Comparison of ENCODE assay signal across 10 cellular contexts in genomic region chr20:35661908-35662307, GRCh38. TPM values are rescaled to one million over a fixed set of nuclear protein-coding genes. Genes with fewer than 3 reads are reported as not detected.
A peak's percentile ranks its signal among the peaks of the same experiment; 100 is the strongest.
DNase-seq lines count a peak whose midpoint lies in the region; ATAC-seq and TF ChIP-seq lines count a peak whose summit lies in the region.
"Had no signal": no experiment of that assay in that cellular context is flagged by ENCODE, and none has a peak within 500 bp of the region (broad histone marks: within the 10 kb centered on the region; RNA-seq: fewer than 3 reads in every experiment).

No MANE protein-coding gene starts in this region.

- H3K27me3 ChIP-seq in GM06990 (replicated peaks; ENCODE audit: control insufficient read depth, insufficient read depth, low read length), result no peaks in the 10 kb centered on the region
- no peaks in the 10 kb centered on the region for H3K27me3 ChIP-seq in osteoblast (ENCODE audit: insufficient read depth, low read length)

- no peaks in the 10 kb centered on the region for H3K9me2 ChIP-seq in OCI-LY7 (ENCODE audit: insufficient read depth, low read length)

- intact Hi-C loops in OCI-LY7 (cut with micrococcal nuclease; ENCODE audit: unreplicated experiment), result loop anchor here (5.0 to 10.0 kb wide), 2 partner anchors 80 to 97 kb away; partner anchors contain the start of gene RBM39

- POLR2A ChIA-PET in OCI-LY7 (lab: Charles Lee), result interaction anchor here (0.6 kb wide), 1 partner anchor 121 kb away, joined by 3 read pairs; no protein-coding TSS in a partner anchor

- H2AFZ ChIP-seq in OCI-LY7 (ENCODE audit: low read length) (no peak overlapping the region), osteoblast (ENCODE audit: low read length) (no peak overlapping the region)

- peaks cover 46% of the 10 kb centered on the region for H3K4me1 ChIP-seq in OCI-LY7 (ENCODE audit: insufficient read depth, low read length, poor library complexity, severe bottlenecking)
- peaks cover 28% of the 10 kb centered on the region for H3K4me1 ChIP-seq in osteoblast (ENCODE audit: insufficient read depth, low read length)

- H3K9me3 ChIP-seq in OCI-LY7 (ENCODE audit: low read length) (no peaks in the 10 kb centered on the region; the same call in 1 of the 2 replicates), osteoblast (ENCODE audit: low read depth, low read length) (no peaks in the 10 kb centered on the region)

- TF ChIP-seq CTCF in GM06990 (IDR thresholded peaks at IDR 0.05; ENCODE audit: insufficient read depth, low read length, poor library complexity, severe bottlenecking), result no peak
- TF ChIP-seq CTCF in OCI-LY7 (conservative IDR thresholded peaks at IDR 0.05; ENCODE audit: low read length), result no peak
- no peak for TF ChIP-seq CTCF in osteoblast (IDR thresholded peaks at IDR 0.05; ENCODE audit: extremely low read depth, low read depth, low read length)

- no peaks in the 10 kb centered on the region for H3K9me3 Mint-ChIP-seq in effector memory CD8-positive, alpha-beta T cell

- peaks cover 56% of the 10 kb centered on the region for H4K20me1 ChIP-seq in OCI-LY7 (ENCODE audit: insufficient read depth, low read length)
- peaks cover 71% of the 10 kb centered on the region for H4K20me1 ChIP-seq in osteoblast (ENCODE audit: insufficient read depth, low read length)

- peak overlapping the region; percentile 97 to 98 for H3K4me3 Mint-ChIP-seq in effector memory CD8-positive, alpha-beta T cell

- peaks cover 39% of the 10 kb centered on the region for H3K36me3 Mint-ChIP-seq in effector memory CD8-positive, alpha-beta T cell (ENCODE audit: insufficient read depth)

- peak overlapping the region; percentile 96 for H3K4me3 ChIP-seq in GM06990 (replicated peaks; ENCODE audit: low read depth, low read length)
- H3K4me3 ChIP-seq in OCI-LY7 (ENCODE audit: low read depth, low read length, poor library complexity, severe bottlenecking), result peak overlapping the region; percentile 76
- H3K4me3 ChIP-seq in osteoblast (ENCODE audit: insufficient read depth, low read length), result peak overlapping the region; percentile 99

- H3K4me2 ChIP-seq in OCI-LY7 (ENCODE audit: low read length) (peak overlapping the region; percentile 96), osteoblast (ENCODE audit: insufficient read depth, low read length) (peak overlapping the region; percentile 100)

- H3K27me3 Mint-ChIP-seq in effector memory CD8-positive, alpha-beta T cell, result no peaks in the 10 kb centered on the region

- DNase-seq in GM06990 (ENCODE audit: extremely low read depth, insufficient read length), result no peak
- DNase-seq in OCI-LY7 (ENCODE audit: low spot score), result no peak
- DNase-seq in effector memory CD8-positive, alpha-beta T cell, result no peak
- DNase-seq in osteoblast (ENCODE audit: insufficient read length, low spot score, missing footprints), result peak; percentile 37
- no peak for DNase-seq in DMS114 treated with DMSO at 0.1 percent for 48 hours (lab: John Stamatoyannopoulos, UW; ENCODE audit: unreplicated experiment)
- no peak for DNase-seq in NCI-H524 treated with DMSO at 0.1 percent for 48 hours (lab: John Stamatoyannopoulos, UW)
- DNase-seq in GF-D8 (lab: John Stamatoyannopoulos, UW), result no peak
- DNase-seq: left colon, NCI-H748 treated with DMSO at 0.1 percent for 48 hours had no signal

- H3K27ac Mint-ChIP-seq in effector memory CD8-positive, alpha-beta T cell, result peak overlapping the region; percentile 98 to 99

- CTCF ChIA-PET in OCI-LY7 (lab: Charles Lee; ENCODE audit: unreplicated experiment), result no interaction called here

- no peak overlapping the region for H3K27ac ChIP-seq in OCI-LY7 (ENCODE audit: low read depth, low read length, poor library complexity, severe bottlenecking)
- H3K27ac ChIP-seq in osteoblast (ENCODE audit: low read depth, low read length), result peak overlapping the region; percentile 52

- H3K79me2 ChIP-seq in OCI-LY7 (ENCODE audit: insufficient read depth, low read depth, low read length) (peaks cover 78% of the 10 kb centered on the region), osteoblast (ENCODE audit: insufficient read depth, low read length) (peaks cover 81% of the 10 kb centered on the region)

- peaks cover 53 to 73% of the 10 kb centered on the region in 2 donors for H3K4me1 Mint-ChIP-seq in effector memory CD8-positive, alpha-beta T cell (ENCODE audit: low read depth in 2 of 2)

- H3K36me3 ChIP-seq in GM06990 (ENCODE audit: control insufficient read depth, insufficient read depth, low read length) (no peaks in the 10 kb centered on the region), OCI-LY7 (ENCODE audit: insufficient read depth, low read length) (peaks cover 51% of the 10 kb centered on the region), osteoblast (ENCODE audit: insufficient read depth, low read length) (no peaks in the 10 kb centered on the region)

- BruUV-seq in OCI-LY7 (replicated peaks; lab: Mats Ljungman, UMichigan), result no TSS peak

- ATAC-seq in effector memory CD8-positive, alpha-beta T cell (replicated peaks), result no peak
- ATAC-seq in HG03039 (IDR thresholded peaks at IDR 0.05; ENCODE audit: unreplicated experiment), result no peak
- ATAC-seq: left colon had no signal

RNA-seq across cellular contexts. Expression of gene CPNE1, which starts 2.8 kb away (rescaled TPM):
- total RNA-seq in OCI-LY7 (2014; rRNA removed; shearing (Covaris generic)), result 83.3 and 83.7 TPM in 2 replicates
- total RNA-seq in OCI-LY7 (2022) (193 and 202 TPM in 2 replicates), osteoblast (165 and 166 TPM in 2 replicates)

RNA-seq across cellular contexts. Expression of gene RBM12, which starts 2.8 kb away (rescaled TPM):
- 63.8 and 66.3 TPM in 2 replicates for total RNA-seq in OCI-LY7 (2014; rRNA removed; shearing (Covaris generic))
- total RNA-seq in OCI-LY7 (2022) (152 and 160 TPM in 2 replicates), osteoblast (57.8 and 62.6 TPM in 2 replicates)

RNA-seq across cellular contexts. Expression of gene NFS1, which starts 37.2 kb away (rescaled TPM):
- total RNA-seq in OCI-LY7 (2014; rRNA removed; shearing (Covaris generic)), result 32.8 and 56.2 TPM in 2 replicates
- total RNA-seq in OCI-LY7 (2022), result 41.3 and 43.4 TPM in 2 replicates
- total RNA-seq in osteoblast, result 21.7 and 29.5 TPM in 2 replicates

RNA-seq across cellular contexts. Expression of gene ROMO1, which starts 37.3 kb away (rescaled TPM):
- 393 and 411 TPM in 2 replicates for total RNA-seq in OCI-LY7 (2014; rRNA removed; shearing (Covaris generic))
- total RNA-seq in OCI-LY7 (2022), result 109 and 164 TPM in 2 replicates
- total RNA-seq in osteoblast, result 108 and 124 TPM in 2 replicates

RNA-seq across cellular contexts. Expression of gene SPAG4, which starts 46.3 kb away (rescaled TPM):
- 12.1 and 24.7 TPM in 2 replicates for total RNA-seq in OCI-LY7 (2014; rRNA removed; shearing (Covaris generic))
- total RNA-seq in OCI-LY7 (2022) (58.2 and 64.2 TPM in 2 replicates), osteoblast (3.2 and 4.0 TPM in 2 replicates)
